In genomic region chr17:38905375-38905774, GRCh38 we compare ENCODE assay signal across 1 cellular context.
TF ChIP-seq lines count a peak whose summit lies in the region.

No MANE protein-coding gene starts in this region.

TF ChIP-seq in HEK293, 187 proteins besides CTCF, POLR2A, EP300 and RAD21 (continued from another document):
- no peak for TF ChIP-seq ZNF2 (tag by site-specific recombination; IDR thresholded peaks at IDR 0.05)
